In genomic region chr1:36865080-36865900, GRCh38 we compare ENCODE assay signal across 1 cellular context.
A peak's percentile ranks its signal among the peaks of the same experiment; 100 is the strongest.
TF ChIP-seq lines count a peak whose summit lies in the region.

No MANE protein-coding gene starts in this region.

TF ChIP-seq in K562, 482 proteins besides CTCF, POLR2A, EP300 and RAD21 (continued from another document):
- TF ChIP-seq ZBTB40 (IDR thresholded peaks at IDR 0.05) = peak; percentile 78
- TF ChIP-seq ZBTB40 (CRISPR knock-in tag; IDR thresholded peaks at IDR 0.05) = no peak
- peak; percentile 88 for TF ChIP-seq GABPA (tag; conservative IDR thresholded peaks at IDR 0.05; ENCODE audit: low read depth)
- no peak for TF ChIP-seq ZNF639 (CRISPR knock-in tag; conservative IDR thresholded peaks at IDR 0.05 in 1 of 2, IDR thresholded peaks at IDR 0.05 in 1 of 2)
- TF ChIP-seq USF1 (CRISPR knock-in tag; IDR thresholded peaks at IDR 0.05) = no peak
- 0 out of 2 replicates have a peak, but pooled peaks have one; percentile 39 for TF ChIP-seq ZNF263 (CRISPR knock-in tag; IDR thresholded peaks at IDR 0.05; ENCODE audit: borderline replicate concordance)
- TF ChIP-seq TAL1 (IDR thresholded peaks at IDR 0.05) = 0 out of 2 replicates have a peak, but pooled peaks have one; percentile 9
- TF ChIP-seq PHB2 (IDR thresholded peaks at IDR 0.05; ENCODE audit: low read depth) = no peak
- TF ChIP-seq TFAP4 (CRISPR knock-in tag; IDR thresholded peaks at IDR 0.05; ENCODE audit: borderline replicate concordance) = peak; percentile 27; the same call in 1 of the 2 replicates
- no peak for TF ChIP-seq TEAD1 (CRISPR knock-in tag; IDR thresholded peaks at IDR 0.05)
- peak; percentile 70 for TF ChIP-seq ELF1 (tag; IDR thresholded peaks at IDR 0.05)
- TF ChIP-seq CBX3 (IDR thresholded peaks at IDR 0.05; ENCODE audit: borderline replicate concordance in 1 of 2, low read length in 2 of 2) = no peak
- no peak for TF ChIP-seq SAFB (IDR thresholded peaks at IDR 0.05; ENCODE audit: borderline replicate concordance, low read depth, low read length)
- peak; percentile 29; the same call in 1 of the 2 replicates for TF ChIP-seq TEAD4 (IDR thresholded peaks at IDR 0.05; ENCODE audit: low read length)
- TF ChIP-seq TEAD4 (CRISPR knock-in tag; IDR thresholded peaks at IDR 0.05; ENCODE audit: borderline replicate concordance) = no peak
- TF ChIP-seq NFYB (IDR thresholded peaks at IDR 0.05; ENCODE audit: extremely low read depth, insufficient read length) = peak; percentile 34
- peak; percentile 63; the same call in 1 of the 2 replicates for TF ChIP-seq ZNF175 (CRISPR knock-in tag; IDR thresholded peaks at IDR 0.05; ENCODE audit: low read depth)
- TF ChIP-seq USF2 (CRISPR knock-in tag; IDR thresholded peaks at IDR 0.05) = 0 out of 2 replicates have a peak, but pooled peaks have one; percentile 30
